Comparison of ENCODE assay signal across 32 cellular contexts in genomic region chr17:67143318-67143717, GRCh38.
DNase-seq lines count a peak whose midpoint lies in the region; ATAC-seq, FAIRE-seq and TF ChIP-seq lines count a peak whose summit lies in the region.
"Had no signal": no experiment of that assay in that cellular context is flagged by ENCODE, and none has a peak within 500 bp of the region (broad histone marks: within the 10 kb centered on the region; RNA-seq: fewer than 3 reads in every experiment).

No MANE protein-coding gene starts in this region.

- no peaks in the 10 kb centered on the region for H3K79me2 ChIP-seq in HepG2 (ENCODE audit: insufficient read depth, low read length)

- H3K4me1 Mint-ChIP-seq in natural killer cell, result peaks cover 28 to 29% of the 10 kb centered on the region in 2 donors
- H3K4me1 Mint-ChIP-seq in natural killer cell treated with Interleukin-12 subunit alpha and Interleukin-12 subunit beta and Interleukin-15 and Interleukin-18, amount 100 ng/mL, for 72 hours (ENCODE audit: low read depth in 2 of 2), result peaks cover 18 to 25% of the 10 kb centered on the region in 2 donors
- H3K4me1 Mint-ChIP-seq: B cell had no signal

- no peaks in the 10 kb centered on the region for H3K4me1 ChIP-seq in HepG2 (ENCODE audit: insufficient read depth, low read length)
- peaks cover 0 to 5% (median 0%) of the 10 kb centered on the region in 4 donors for H3K4me1 ChIP-seq in right lobe of liver
- H3K4me1 ChIP-seq: BLaER1, Caco-2 had no signal

- no peak for TF ChIP-seq RAD21 in HepG2 (CRISPR knock-in tag; IDR thresholded peaks at IDR 0.05)

- H2AFZ ChIP-seq in HepG2 (ENCODE audit: low read length), result no peak overlapping the region

- ATAC-seq in HepG2 (no peak), right lobe of liver (no peak), natural killer cell (no peak)
- ATAC-seq in natural killer cell treated with Interleukin-12 subunit alpha and Interleukin-12 subunit beta and Interleukin-15 and Interleukin-18, amount 100 ng/mL, for 72 hours, result no peak
- ATAC-seq: A549; CD8-positive, alpha-beta T cell had no signal

- no peak overlapping the region for H3K4me2 ChIP-seq in HepG2 (ENCODE audit: low read depth, low read length)
- H3K4me2 ChIP-seq: A549; BLaER1; BLaER1 treated with 17β-estradiol and CSF1 and Interleukin-3, amounts not matched to agents 10 nM and 100 nM had no signal

- WGBS in HepG2 (ENCODE audit: low lambda C conversion rate), result 97% methylated on average over 5 of the region's 5 CpGs
- 92% methylated on average over 5 of the region's 5 CpGs for WGBS in right lobe of liver (ENCODE audit: insufficient coverage, low coverage, low lambda C conversion rate, missing lambda C conversion rate)

- H3K9me3 ChIP-seq in HepG2 (ENCODE audit: low read length) (no peaks in the 10 kb centered on the region), right lobe of liver (no peaks in the 10 kb centered on the region)
- H3K9me3 ChIP-seq: BE2C, Caco-2 had no signal

- no peak overlapping the region for H3K4me3 ChIP-seq in HepG2 (replicated peaks in 1 of 3; ENCODE audit: insufficient read depth in 1 of 3, low read depth in 2 of 3, low read length in 3 of 3)
- no peak overlapping the region for H3K4me3 ChIP-seq in right lobe of liver
- H3K4me3 ChIP-seq: A549; BLaER1; BLaER1 treated with 17β-estradiol and CSF1 and Interleukin-3, amounts not matched to agents 10 nM and 100 nM had no signal

- H3K27me3 ChIP-seq in HepG2 (ENCODE audit: control insufficient read depth in 1 of 2, insufficient read depth in 2 of 2, low read length in 2 of 2) (no peaks in the 10 kb centered on the region), right lobe of liver (no peaks in the 10 kb centered on the region)
- H3K27me3 ChIP-seq: BE2C; BLaER1; BLaER1 treated with 17β-estradiol and CSF1 and Interleukin-3, amounts not matched to agents 10 nM and 100 nM had no signal

- BruUV-seq in HepG2 (replicated peaks; lab: Mats Ljungman, UMichigan), result no TSS peak

- no peak for FAIRE-seq in HepG2 (lab: Jason Lieb, UNC)
- FAIRE-seq: A204.1, A549, D721Med had no signal

- H3K36me3 Mint-ChIP-seq in natural killer cell, result peaks cover 11% of the 10 kb centered on the region
- H3K36me3 Mint-ChIP-seq in natural killer cell treated with Interleukin-12 subunit alpha and Interleukin-12 subunit beta and Interleukin-15 and Interleukin-18, amount 100 ng/mL, for 72 hours, result peaks cover 14% of the 10 kb centered on the region

- peak overlapping the region; percentile 36 to 48 for H3K27ac Mint-ChIP-seq in natural killer cell
- H3K27ac Mint-ChIP-seq in natural killer cell treated with Interleukin-12 subunit alpha and Interleukin-12 subunit beta and Interleukin-15 and Interleukin-18, amount 100 ng/mL, for 72 hours, result no peak overlapping the region
- H3K27ac Mint-ChIP-seq: B cell; CD4-positive, alpha-beta memory T cell; CD4-positive, alpha-beta T cell; CD8-positive, alpha-beta T cell had no signal

- intact Hi-C loops in HepG2 (cut with micrococcal nuclease; ENCODE audit: unreplicated experiment), result no loop called here
- intact Hi-C loops in right lobe of liver (cut with DNase I), result no loop called here
- intact Hi-C loops in natural killer cell (cut with micrococcal nuclease), result no loop called here

- TF ChIP-seq EP300 in HepG2 (IDR thresholded peaks at IDR 0.05; ENCODE audit: low read depth in 2 of 2, low read length in 2 of 2) (no peak), HepG2 (CRISPR knock-in tag; IDR thresholded peaks at IDR 0.05; ENCODE audit: borderline replicate concordance) (no peak)

- peaks cover 3% of the 10 kb centered on the region; the same call in 1 of the 2 replicates for H4K20me1 ChIP-seq in HepG2 (ENCODE audit: insufficient read depth, low read length)

- H3K9me3 Mint-ChIP-seq in natural killer cell, result peaks cover 0 to 2% of the 10 kb centered on the region in 2 donors
- H3K9me3 Mint-ChIP-seq in natural killer cell treated with Interleukin-12 subunit alpha and Interleukin-12 subunit beta and Interleukin-15 and Interleukin-18, amount 100 ng/mL, for 72 hours, result no peaks in the 10 kb centered on the region

- TF ChIP-seq POLR2A in HepG2 (IDR thresholded peaks at IDR 0.05; ENCODE audit: insufficient read depth in 1 of 2, low read depth in 2 of 2, low read length in 2 of 2), result no peak
- no peak for TF ChIP-seq POLR2A in right lobe of liver (IDR thresholded peaks at IDR 0.05)

- TF ChIP-seq CTCF in HepG2 (CRISPR knock-in tag; IDR thresholded peaks at IDR 0.05) (no peak), right lobe of liver (IDR thresholded peaks at IDR 0.05) (no peak), natural killer cell (IDR thresholded peaks at IDR 0.05) (no peak)

- in situ Hi-C loops in HepG2 (cut with HindIII; ENCODE audit: extremely low pct_ligation_motif_present, low pct_unique_long_range_greater_than_20kb), result no loop called here

- peaks cover 26 to 74% of the 10 kb centered on the region in 2 experiments for H3K36me3 ChIP-seq in HepG2 (replicated peaks in 1 of 2; ENCODE audit: control insufficient read depth in 1 of 2, insufficient read depth in 2 of 2, low read length in 2 of 2)
- peaks cover 0 to 57% (median 13%) of the 10 kb centered on the region in 4 donors for H3K36me3 ChIP-seq in right lobe of liver

- POLR2A ChIA-PET in HepG2 (lab: Yijun Ruan, JAX), result no interaction called here

- H3K27me3 Mint-ChIP-seq in natural killer cell (ENCODE audit: low read depth in 2 of 2), result no peaks in the 10 kb centered on the region
- H3K27me3 Mint-ChIP-seq in natural killer cell treated with Interleukin-12 subunit alpha and Interleukin-12 subunit beta and Interleukin-15 and Interleukin-18, amount 100 ng/mL, for 72 hours, result no peaks in the 10 kb centered on the region
- H3K27me3 Mint-ChIP-seq: B cell; CD4-positive, alpha-beta memory T cell; CD4-positive, alpha-beta T cell; CD4-positive, CD25-positive, alpha-beta regulatory T cell; CD8-positive, alpha-beta memory T cell had no signal

- H3K9ac ChIP-seq in HepG2 (ENCODE audit: insufficient read depth, low read depth, low read length), result no peak overlapping the region
- H3K9ac ChIP-seq: BLaER1; BLaER1 treated with 17β-estradiol and CSF1 and Interleukin-3, amounts not matched to agents 10 nM and 100 nM had no signal

- DNase-seq in HepG2 (ENCODE audit: low spot score) (no peak), right lobe of liver (no peak), natural killer cell (no peak)
- no peak for DNase-seq in natural killer cell treated with Interleukin-12 subunit alpha and Interleukin-12 subunit beta and Interleukin-15 and Interleukin-18, amount 100 ng/mL, for 72 hours (ENCODE audit: low spot score)
- DNase-seq: 8988T; ACHN; AML-193; BE2C; C1 segment of cervical spinal cord; Caco-2; Calu3; CD4-positive, alpha-beta memory T cell; CD4-positive, alpha-beta T cell; CD4-positive, CD25-positive, alpha-beta regulatory T cell; CD8-positive, alpha-beta memory T cell; CD8-positive, alpha-beta T cell; COR-L47; DMS 273 treated with DMSO at 0.1 percent for 48 hours; DMS153; DMS53; DMS79; DMS79 treated with DMSO at 0.1 percent for 48 hours; DND-41 had no signal

- H3K4me3 Mint-ChIP-seq in natural killer cell, result no peak overlapping the region
- no peak overlapping the region for H3K4me3 Mint-ChIP-seq in natural killer cell treated with Interleukin-12 subunit alpha and Interleukin-12 subunit beta and Interleukin-15 and Interleukin-18, amount 100 ng/mL, for 72 hours
- H3K4me3 Mint-ChIP-seq: B cell; CD14-positive monocyte; CD4-positive, alpha-beta memory T cell; CD4-positive, alpha-beta T cell; CD4-positive, CD25-positive, alpha-beta regulatory T cell; CD8-positive, alpha-beta memory T cell; CD8-positive, alpha-beta T cell had no signal

- CTCF ChIA-PET in HepG2 (lab: Yijun Ruan, JAX; ENCODE audit: low intra/inter-chr PET ratio, low total read pairs), result no interaction called here

- H3K27ac ChIP-seq in HepG2 (ENCODE audit: extremely low read length, insufficient read depth, low read length) (no peak overlapping the region), right lobe of liver (no peak overlapping the region)
- H3K27ac ChIP-seq: 22Rv1; A549; BLaER1; BLaER1 treated with 17β-estradiol and CSF1 and Interleukin-3, amounts not matched to agents 10 nM and 100 nM; C4-2B had no signal

TF ChIP-seq in HepG2, 621 proteins besides CTCF, POLR2A, EP300 and RAD21:
- TF ChIP-seq ZNF460 (CRISPR knock-in tag; IDR thresholded peaks at IDR 0.05; ENCODE audit: borderline replicate concordance) (peak; percentile 54; the same call in 1 of the 2 replicates), NR2F6 (IDR thresholded peaks at IDR 0.05) (0 out of 2 replicates have a peak, but pooled peaks have one; percentile 9), NR2F6 (CRISPR knock-in tag; IDR thresholded peaks at IDR 0.05) (peak; percentile 51; the same call in 1 of the 2 replicates), ARID4A (CRISPR knock-in tag; IDR thresholded peaks at IDR 0.05; ENCODE audit: borderline replicate concordance) (no peak)

Comparison
In these comparisons a context has a peak if more than half of its experiments do, and no peak if none do; other contexts are left out.
1. H3K27ac Mint-ChIP-seq: peak in natural killer cell (2 of 2); none in natural killer cell treated with Interleukin-12 subunit alpha and Interleukin-12 subunit beta and Interleukin-15 and Interleukin-18, amount 100 ng/mL, for 72 hours (0 of 2).